10 cellular contexts compared by ENCODE assay signal in the genomic region with DNA sequence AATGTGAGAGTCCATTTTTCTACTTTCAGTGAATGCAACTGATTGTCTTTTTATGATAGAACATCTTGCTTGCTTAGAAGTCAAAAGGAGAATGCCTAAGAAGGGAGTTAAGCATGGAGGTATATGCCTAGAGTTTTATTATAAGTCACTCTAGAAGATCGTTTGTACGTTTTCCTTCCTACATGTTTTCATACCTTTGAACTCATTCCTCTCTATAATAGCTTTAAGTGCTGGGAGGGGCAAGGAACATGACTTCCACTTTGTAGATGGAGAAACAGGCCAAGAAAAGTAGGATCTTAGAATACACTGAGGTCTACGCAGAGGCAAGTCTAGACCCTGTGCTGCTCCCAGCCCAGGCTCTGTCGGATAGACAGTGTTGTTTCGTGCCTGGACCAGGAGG.
DNase-seq lines count a peak whose midpoint lies in the region; ATAC-seq and TF ChIP-seq lines count a peak whose summit lies in the region.
"Had no signal": no experiment of that assay in that cellular context is flagged by ENCODE, and none has a peak within 500 bp of the region (broad histone marks: within the 10 kb centered on the region; RNA-seq: fewer than 3 reads in every experiment).

No MANE protein-coding gene starts in this region.

- H3K36me3 ChIP-seq in ACC112 (ENCODE audit: insufficient read depth, low read length) (peaks cover 3% of the 10 kb centered on the region; the same call in 1 of the 2 replicates), MM.1S (replicated peaks; ENCODE audit: insufficient read depth, low read length) (no peaks in the 10 kb centered on the region), gastroesophageal sphincter (peaks cover 0 to 5% of the 10 kb centered on the region in 2 donors), psoas muscle (ENCODE audit: insufficient read depth in 1 of 2, low read depth in 1 of 2) (no peaks in the 10 kb centered on the region)

- no peak overlapping the region for H3K4me2 ChIP-seq in MM.1S (ENCODE audit: low read depth, low read length)

- H2AFZ ChIP-seq in ACC112 (ENCODE audit: low read length, unreplicated experiment) (no peak overlapping the region), MM.1S (ENCODE audit: low read length) (no peak overlapping the region)

- H3K4me1 ChIP-seq in ACC112 (ENCODE audit: control insufficient read depth, insufficient read depth, low read length, unreplicated experiment) (peaks cover 58% of the 10 kb centered on the region), MM.1S (ENCODE audit: low read length) (peaks cover 32% of the 10 kb centered on the region), gastroesophageal sphincter (peaks cover 76 to 100% (median 92%) of the 10 kb centered on the region in 3 donors), psoas muscle (peaks cover 98% of the 10 kb centered on the region)

- peaks cover 54% of the 10 kb centered on the region for H3K79me2 ChIP-seq in ACC112 (ENCODE audit: control insufficient read depth, insufficient read depth, low read length, unreplicated experiment)
- H3K79me2 ChIP-seq in MM.1S (ENCODE audit: low read length): no peaks in the 10 kb centered on the region

- H3K9ac ChIP-seq in MM.1S (ENCODE audit: low read length): no peak overlapping the region

- H3F3A ChIP-seq in MM.1S (ENCODE audit: insufficient read depth, low read length): peaks cover 19% of the 10 kb centered on the region

- no peak for TF ChIP-seq POLR2A in gastroesophageal sphincter (IDR thresholded peaks at IDR 0.05)

- H4K20me1 ChIP-seq in MM.1S (ENCODE audit: insufficient read depth, low read length): no peaks in the 10 kb centered on the region

- 76 to 91% methylated on average over 5 of the region's 5 CpGs for WGBS in gastroesophageal sphincter (ENCODE audit: low coverage in 1 of 2), 2 donors
- 59 to 86% (median 63%) methylated on average over 5 of the region's 5 CpGs for WGBS in psoas muscle, 3 donors

- H3K27me3 ChIP-seq in ACC112 (ENCODE audit: insufficient read depth, low read length) (no peaks in the 10 kb centered on the region), MM.1S (replicated peaks; ENCODE audit: insufficient read depth, low read length) (no peaks in the 10 kb centered on the region), gastroesophageal sphincter (no peaks in the 10 kb centered on the region), psoas muscle (ENCODE audit: insufficient read depth in 3 of 3, low read length in 2 of 3) (no peaks in the 10 kb centered on the region)

- 0 out of 2 replicates have a peak overlapping the region, but pooled peaks have one; percentile 0 for H3K27ac ChIP-seq in ACC112 (ENCODE audit: low read depth, low read length)
- H3K27ac ChIP-seq in MM.1S (ENCODE audit: low read length): peak overlapping the region; percentile 77; the same call in 1 of the 2 replicates
- peak overlapping the region; percentile 91 to 100 (median 97) for H3K27ac ChIP-seq in gastroesophageal sphincter
- H3K27ac ChIP-seq in psoas muscle: peak overlapping the region; percentile 99

- H3K9me2 ChIP-seq in MM.1S (replicated peaks; ENCODE audit: insufficient read depth, low read length): no peaks in the 10 kb centered on the region

- no peak for TF ChIP-seq CTCF in MM.1S (IDR thresholded peaks at IDR 0.05; ENCODE audit: low read length)
- TF ChIP-seq CTCF in gastroesophageal sphincter (IDR thresholded peaks at IDR 0.05): no peak
- no peak for TF ChIP-seq CTCF in psoas muscle (IDR thresholded peaks at IDR 0.05)

- intact Hi-C loops in psoas muscle (cut with DNase I): loop anchor here (2.0 to 5.0 kb wide), 2 partner anchors 112 to 113 kb away; no protein-coding TSS in a partner anchor
- intact Hi-C loops in head of caudate nucleus (cut with DNase I): no loop called here

- H3K9me3 ChIP-seq in MM.1S (replicated peaks; ENCODE audit: insufficient read depth, low read length) (no peaks in the 10 kb centered on the region), gastroesophageal sphincter (no peaks in the 10 kb centered on the region), psoas muscle (no peaks in the 10 kb centered on the region)

- no peak for DNase-seq in MM.1S
- peak in 1 of 2 donors; percentile 28 for DNase-seq in psoas muscle
- DNase-seq in putamen (ENCODE audit: low spot score): no peak
- no peak for DNase-seq in head of caudate nucleus
- DNase-seq: H9; stimulated activated CD4-positive, alpha-beta T cell treated with anti-CD3 and anti-CD28 coated beads, Interleukin-1b, Interleukin-23, amount 100 ng/mL, for 48 hours had no signal

- H3K4me3 ChIP-seq in ACC112 (ENCODE audit: low read depth, low read length) (no peak overlapping the region), MM.1S (ENCODE audit: low read length) (no peak overlapping the region), gastroesophageal sphincter (no peak overlapping the region), psoas muscle (peak overlapping the region; percentile 42)

- no peak for ATAC-seq in gastroesophageal sphincter
- ATAC-seq in psoas muscle: no peak
- ATAC-seq in HG03439 (IDR thresholded peaks at IDR 0.05; ENCODE audit: unreplicated experiment): no peak
- ATAC-seq in GM18907 (IDR thresholded peaks at IDR 0.05; ENCODE audit: unreplicated experiment): no peak

- TF ChIP-seq EP300 in gastroesophageal sphincter (IDR thresholded peaks at IDR 0.05): no peak

Comparison
In these comparisons a context has a peak if more than half of its experiments do, and no peak if none do; other contexts are left out.
1. H3K27ac ChIP-seq: peak in every context shown above with its lines; median percentile 99 in psoas muscle; 97 in gastroesophageal sphincter; 77 in MM.1S; 0 in ACC112.